9 cellular contexts compared by ENCODE assay signal in genomic region chr1:77687519-77687906, GRCh38. TPM values are rescaled to one million over a fixed set of nuclear protein-coding genes. Genes with fewer than 3 reads are reported as not detected.
DNase-seq lines count a peak whose midpoint lies in the region; ATAC-seq and TF ChIP-seq lines count a peak whose summit lies in the region.
"Had no signal": no experiment of that assay in that cellular context is flagged by ENCODE, and none has a peak within 500 bp of the region (broad histone marks: within the 10 kb centered on the region; RNA-seq: fewer than 3 reads in every experiment).

No MANE protein-coding gene starts in this region.

- CTCF ChIA-PET in activated CD8-positive, alpha-beta memory T cell treated with anti-CD3 and anti-CD28 coated beads, Interleukin-2, amount 10 ng/mL, durations not matched to agents 7 days and 5 days (lab: Charles Lee): no interaction called here

- ATAC-seq in activated CD8-positive, alpha-beta memory T cell treated with anti-CD3 and anti-CD28 coated beads, Interleukin-2, amount 10 ng/mL, durations not matched to agents 7 days and 5 days: no peak
- no peak for ATAC-seq in HG03460 (IDR thresholded peaks at IDR 0.05; ENCODE audit: unreplicated experiment)

- peaks cover 12% of the 10 kb centered on the region for H3K4me1 Mint-ChIP-seq in activated CD8-positive, alpha-beta memory T cell treated with anti-CD3 and anti-CD28 coated beads, Interleukin-2, amount 10 ng/mL, durations not matched to agents 7 days and 5 days

- in situ Hi-C loops in brain microvascular endothelial cell (cut with HindIII; ENCODE audit: low pct_ligation_motif_present, low sequenced_read_pairs): no loop called here

- H3K4me3 ChIP-seq in brain microvascular endothelial cell (ENCODE audit: low read depth, low read length) (peak overlapping the region; percentile 34), subcutaneous abdominal adipose tissue (ENCODE audit: low read depth in 1 of 5, low read length in 5 of 5) (peak overlapping the region in 3 of 5 donors; percentile 11 to 34 (median 22)), dorsolateral prefrontal cortex (peak overlapping the region in 29 of 59 donors; percentile 5 to 53 (median 31))

- no peaks in the 10 kb centered on the region for H3K27me3 Mint-ChIP-seq in activated CD8-positive, alpha-beta memory T cell treated with anti-CD3 and anti-CD28 coated beads, Interleukin-2, amount 10 ng/mL, durations not matched to agents 7 days and 5 days

- H3K36me3 ChIP-seq in brain microvascular endothelial cell (replicated peaks) (no peaks in the 10 kb centered on the region), subcutaneous abdominal adipose tissue (ENCODE audit: control insufficient read depth in 5 of 5, insufficient read depth in 5 of 5, low read length in 5 of 5) (peaks cover 3 to 18% (median 15%) of the 10 kb centered on the region in 5 donors)

- no peak overlapping the region for H3K27ac Mint-ChIP-seq in activated CD8-positive, alpha-beta memory T cell treated with anti-CD3 and anti-CD28 coated beads, Interleukin-2, amount 10 ng/mL, durations not matched to agents 7 days and 5 days

- no peaks in the 10 kb centered on the region for H3K27me3 ChIP-seq in brain microvascular endothelial cell (replicated peaks)
- H3K27me3 ChIP-seq in subcutaneous abdominal adipose tissue (ENCODE audit: control insufficient read depth in 5 of 5, insufficient read depth in 4 of 5, low read length in 5 of 5): no peaks in the 10 kb centered on the region
- no peaks in the 10 kb centered on the region for H3K27me3 ChIP-seq in dorsolateral prefrontal cortex

- TF ChIP-seq CTCF in brain microvascular endothelial cell (IDR thresholded peaks at IDR 0.05; ENCODE audit: low read depth, low read length, missing control alignments): peak; percentile 67
- TF ChIP-seq CTCF in dorsolateral prefrontal cortex (IDR thresholded peaks at IDR 0.05 in 54 of 56, conservative IDR thresholded peaks at IDR 0.05 in 2 of 56; ENCODE audit: low read depth in 1 of 56, partially characterized antibody in 56 of 56): no peak

- peaks cover 8% of the 10 kb centered on the region for H3K36me3 Mint-ChIP-seq in activated CD8-positive, alpha-beta memory T cell treated with anti-CD3 and anti-CD28 coated beads, Interleukin-2, amount 10 ng/mL, durations not matched to agents 7 days and 5 days

- H3K9ac ChIP-seq in subcutaneous abdominal adipose tissue (ENCODE audit: low read length in 5 of 5): no peak overlapping the region

- peaks cover 0 to 18% (median 8%) of the 10 kb centered on the region in 5 donors for H3K4me1 ChIP-seq in subcutaneous abdominal adipose tissue (ENCODE audit: control insufficient read depth in 5 of 5, insufficient read depth in 5 of 5, low read length in 5 of 5)

- H3K9me3 ChIP-seq in subcutaneous abdominal adipose tissue (ENCODE audit: control insufficient read depth in 5 of 5, low read length in 5 of 5): no peaks in the 10 kb centered on the region

- no peak overlapping the region for H3K27ac ChIP-seq in brain microvascular endothelial cell
- H3K27ac ChIP-seq in subcutaneous abdominal adipose tissue (ENCODE audit: low read depth, low read length): no peak overlapping the region
- H3K27ac ChIP-seq in dorsolateral prefrontal cortex: no peak overlapping the region

- no peaks in the 10 kb centered on the region for H3K9me3 Mint-ChIP-seq in activated CD8-positive, alpha-beta memory T cell treated with anti-CD3 and anti-CD28 coated beads, Interleukin-2, amount 10 ng/mL, durations not matched to agents 7 days and 5 days (ENCODE audit: low read depth)

- DNase-seq in activated CD8-positive, alpha-beta memory T cell treated with anti-CD3 and anti-CD28 coated beads, Interleukin-2, amount 10 ng/mL, durations not matched to agents 7 days and 5 days: no peak
- DNase-seq in activated CD8-positive, alpha-beta memory T cell treated with anti-CD3 and anti-CD28 coated beads for 24 hours: no peak
- peak; percentile 22 for DNase-seq in brain microvascular endothelial cell
- DNase-seq in iris pigment epithelial cell (ENCODE audit: low read depth): peak; percentile 64
- DNase-seq in dorsolateral prefrontal cortex: no peak
- DNase-seq in CD1c-positive myeloid dendritic cell (ENCODE audit: extremely low spot score): no peak
- DNase-seq: activated CD4-positive, CD25-positive, alpha-beta regulatory T cell had no signal

- intact Hi-C loops in dorsolateral prefrontal cortex (cut with DNase I): no loop called here

- peak overlapping the region; percentile 43 for H3K4me3 Mint-ChIP-seq in activated CD8-positive, alpha-beta memory T cell treated with anti-CD3 and anti-CD28 coated beads, Interleukin-2, amount 10 ng/mL, durations not matched to agents 7 days and 5 days

RNA-seq across cellular contexts. Expression of gene ZZZ3, which starts 5.1 kb away (rescaled TPM):
- total RNA-seq in activated CD8-positive, alpha-beta memory T cell treated with anti-CD3 and anti-CD28 coated beads, Interleukin-2, amount 10 ng/mL, durations not matched to agents 7 days and 5 days: 10 to 100 TPM; 32.3 to 32.7 TPM
- total RNA-seq in dorsolateral prefrontal cortex: 10 to 100 TPM; 52.5 to 90.5 (median 69.9) TPM

Comparison
In these comparisons a context has a peak if more than half of its experiments do, and no peak if none do; other contexts are left out.
1. DNase-seq: peak in brain microvascular endothelial cell (single experiment) and iris pigment epithelial cell (single experiment); none in activated CD8-positive, alpha-beta memory T cell treated with anti-CD3 and anti-CD28 coated beads, Interleukin-2, amount 10 ng/mL, durations not matched to agents 7 days and 5 days (single experiment), activated CD8-positive, alpha-beta memory T cell treated with anti-CD3 and anti-CD28 coated beads for 24 hours (single experiment), dorsolateral prefrontal cortex (0 of 10) and CD1c-positive myeloid dendritic cell (single experiment).